Comparison of ENCODE assay signal across 32 cellular contexts in genomic region chr9:33344145-33344544, GRCh38. TPM values are rescaled to one million over a fixed set of nuclear protein-coding genes. Genes with fewer than 3 reads are reported as not detected.
"Had no signal": no experiment of that assay in that cellular context is flagged by ENCODE, and none has a peak within 500 bp of the region (broad histone marks: within the 10 kb centered on the region; RNA-seq: fewer than 3 reads in every experiment).

No MANE protein-coding gene starts in this region.

- H3K27me3 Mint-ChIP-seq: dendritic cell treated with granulocyte-macrophage colony-stimulating factor and Interleukin-4, amounts not matched to agents 40 ng/mL and 50 ng/mL, for 4 days; naive B cell; natural killer cell treated with Interleukin-12 subunit alpha and Interleukin-12 subunit beta and Interleukin-15 and Interleukin-18, amount 100 ng/mL, for 72 hours; stimulated activated memory B cell treated with anti-CD40 and anti-IgM and Interleukin-4, amounts not matched to agents 10 μg/mL and 1 μg/mL and 100 μg/mL, for 72 hours; type B pancreatic cell had no signal

- H3K4me3 ChIP-seq: colonic mucosa, gastrocnemius medialis, left lung, mucosa of descending colon, prostate gland, sigmoid colon, testis, tibial artery had no signal

- H3K4me1 Mint-ChIP-seq: endodermal cell; mesothelial cell of epicardium; neural crest cell; stimulated activated memory B cell treated with anti-CD40 and anti-IgM and Interleukin-4, amounts not matched to agents 10 μg/mL and 1 μg/mL and 100 μg/mL, for 72 hours had no signal

- DNase-seq: colonic mucosa; effector CD8-positive, alpha-beta T cell; endodermal cell; foreskin fibroblast; gastrocnemius medialis; head of caudate nucleus; left cardiac atrium; left lung; mesenchymal stem cell; mucosa of descending colon; naive B cell; right cardiac atrium; sigmoid colon; stimulated activated CD4-positive, alpha-beta T cell treated with anti-CD3 and anti-CD28 coated beads, Interleukin-4, amount 100 ng/mL, for 4 hours; stimulated activated naive CD8-positive, alpha-beta T cell treated with anti-CD3 and anti-CD28 coated beads, Interleukin-15, Interleukin-2, amounts not matched to agents 100 U/mL and 50 U/mL, for 24 hours; substantia nigra; testis; tibial artery had no signal

- H3K9me3 Mint-ChIP-seq: dendritic cell treated with granulocyte-macrophage colony-stimulating factor and Interleukin-4, amounts not matched to agents 40 ng/mL and 50 ng/mL, for 4 days had no signal

- H3K27me3 ChIP-seq: colonic mucosa, gastrocnemius medialis, left lung, neutrophil, sigmoid colon, testis, tibial artery had no signal

- H3K27ac Mint-ChIP-seq: dendritic cell treated with granulocyte-macrophage colony-stimulating factor and Interleukin-4, amounts not matched to agents 40 ng/mL and 50 ng/mL, for 4 days; endodermal cell; mesothelial cell of epicardium; natural killer cell treated with Interleukin-12 subunit alpha and Interleukin-12 subunit beta and Interleukin-15 and Interleukin-18, amount 100 ng/mL, for 72 hours; stimulated activated memory B cell treated with anti-CD40 and anti-IgM and Interleukin-4, amounts not matched to agents 10 μg/mL and 1 μg/mL and 100 μg/mL, for 72 hours; type B pancreatic cell had no signal

- ATAC-seq: esophagus mucosa; gastrocnemius medialis; left cardiac atrium; left lung; mucosa of descending colon; natural killer cell treated with Interleukin-12 subunit alpha and Interleukin-12 subunit beta and Interleukin-15 and Interleukin-18, amount 100 ng/mL, for 72 hours; stimulated activated memory B cell treated with anti-CD40 and anti-IgM and Interleukin-4, amounts not matched to agents 10 μg/mL and 1 μg/mL and 100 μg/mL, for 72 hours; stimulated activated naive CD8-positive, alpha-beta T cell treated with anti-CD3 and anti-CD28 coated beads, Interleukin-15, Interleukin-2, amounts not matched to agents 100 U/mL and 50 U/mL, for 24 hours had no signal

- H3K4me3 Mint-ChIP-seq: dendritic cell treated with granulocyte-macrophage colony-stimulating factor and Interleukin-4, amounts not matched to agents 40 ng/mL and 50 ng/mL, for 4 days; endodermal cell; mesothelial cell of epicardium; natural killer cell treated with Interleukin-12 subunit alpha and Interleukin-12 subunit beta and Interleukin-15 and Interleukin-18, amount 100 ng/mL, for 72 hours; neural crest cell; stimulated activated memory B cell treated with anti-CD40 and anti-IgM and Interleukin-4, amounts not matched to agents 10 μg/mL and 1 μg/mL and 100 μg/mL, for 72 hours; type B pancreatic cell had no signal

- H3K27ac ChIP-seq: colonic mucosa, epithelial cell of prostate, gastrocnemius medialis, left lung, neutrophil, parathyroid adenoma, prostate gland, testis, tibial artery had no signal

RNA-seq across cellular contexts. Expression of gene AQP7, which starts 58.2 kb away (rescaled TPM):
- total RNA-seq: glomerular endothelial cell; kidney epithelial cell; lung microvascular endothelial cell; natural killer cell treated with Interleukin-12 subunit alpha and Interleukin-12 subunit beta and Interleukin-15 and Interleukin-18, amount 100 ng/mL, for 72 hours had no signal
